In genomic region chr1:51649593-51650091, GRCh38 we compare ENCODE assay signal across 1 cellular context.
TF ChIP-seq lines count a peak whose summit lies in the region.

No MANE protein-coding gene starts in this region.

TF ChIP-seq in GM23338, 12 proteins besides CTCF, POLR2A, EP300 and RAD21 (continued from another document):
- TF ChIP-seq ZNF462 (CRISPR knock-in tag; IDR thresholded peaks at IDR 0.05) (no peak), EZH2 (IDR thresholded peaks at IDR 0.05; ENCODE audit: low read depth, unreplicated experiment) (no peak), NANOG (IDR thresholded peaks at IDR 0.05; ENCODE audit: borderline replicate concordance) (no peak), ZNF331 (CRISPR knock-in tag; IDR thresholded peaks at IDR 0.05; ENCODE audit: low read depth) (no peak), JUNB (IDR thresholded peaks at IDR 0.05; ENCODE audit: unreplicated experiment) (no peak), ETS1 (IDR thresholded peaks at IDR 0.05) (no peak), REST (IDR thresholded peaks at IDR 0.05; ENCODE audit: unreplicated experiment) (no peak), STAT1 (IDR thresholded peaks at IDR 0.05; ENCODE audit: unreplicated experiment) (no peak), ZNF114 (CRISPR knock-in tag; IDR thresholded peaks at IDR 0.05) (no peak), POLR2AphosphoS5 (IDR thresholded peaks at IDR 0.05; ENCODE audit: low read depth) (no peak)
